In genomic region chr3:49453621-49454315, GRCh38 we compare ENCODE assay signal across 23 cellular contexts.
"Had no signal": no experiment of that assay in that cellular context is flagged by ENCODE, and none has a peak within 500 bp of the region (broad histone marks: within the 10 kb centered on the region; RNA-seq: fewer than 3 reads in every experiment).

No MANE protein-coding gene starts in this region.

- H3K4me3 ChIP-seq: adrenal gland, PC-9 had no signal

- H3K27me3 Mint-ChIP-seq: activated CD4-positive, alpha-beta T cell treated with anti-CD3 and anti-CD28 coated beads, Interleukin-2, amount 10 ng/mL, durations not matched to agents 24 days and 14 days; activated CD8-positive, alpha-beta T cell treated with anti-CD3 and anti-CD28 coated beads for 36 hours; activated T-cell treated with anti-CD3 and anti-CD28 coated beads, Interleukin-2, amount 50 U/mL, for 24 hours had no signal

- FAIRE-seq: bronchial epithelial cell, RCC 7860 had no signal

- H3K9me3 ChIP-seq: adrenal gland had no signal

- H3K36me3 Mint-ChIP-seq: activated naive CD4-positive, alpha-beta T cell treated with anti-CD3 and anti-CD28 coated beads, Interleukin-2, amount 50 U/mL, for 72 hours; brain had no signal

- H3K4me2 ChIP-seq: PC-9 had no signal

- H3K27me3 ChIP-seq: adrenal gland had no signal

- H3K36me3 ChIP-seq: adrenal gland had no signal

- H3K4me3 Mint-ChIP-seq: activated CD4-positive, alpha-beta T cell treated with anti-CD3 and anti-CD28 coated beads, Interleukin-2, amount 10 ng/mL, durations not matched to agents 24 days and 14 days; activated CD8-positive, alpha-beta T cell treated with anti-CD3 and anti-CD28 coated beads for 36 hours; activated naive CD4-positive, alpha-beta T cell treated with anti-CD3 and anti-CD28 coated beads for 36 hours; activated T-cell treated with anti-CD3 and anti-CD28 coated beads, Interleukin-2, amount 50 U/mL, for 24 hours had no signal

- H3K9me3 Mint-ChIP-seq: activated CD4-positive, alpha-beta T cell treated with anti-CD3 and anti-CD28 coated beads, Interleukin-2, amount 10 ng/mL, durations not matched to agents 24 days and 14 days; activated CD8-positive, alpha-beta T cell treated with anti-CD3 and anti-CD28 coated beads for 36 hours; activated naive CD4-positive, alpha-beta T cell treated with anti-CD3 and anti-CD28 coated beads for 36 hours; activated naive CD4-positive, alpha-beta T cell treated with anti-CD3 and anti-CD28 coated beads, Interleukin-2, amount 50 U/mL, for 72 hours; activated T-cell treated with anti-CD3 and anti-CD28 coated beads, Interleukin-2, amount 50 U/mL, for 24 hours had no signal

- DNase-seq: activated CD4-positive, alpha-beta T cell treated with anti-CD3 and anti-CD28 coated beads, Interleukin-2, amount 10 ng/mL, durations not matched to agents 24 days and 14 days; activated CD4-positive, alpha-beta T cell treated with anti-CD3 and anti-CD28 coated beads, Interleukin-2, amount 50 U/mL, for 4 hours; activated gamma-delta T cell treated with Interleukin-2 at 50 U/mL for 16 hours; activated T-cell treated with anti-CD3 and anti-CD28 coated beads, Interleukin-2, amount 50 U/mL, for 24 hours; caudate nucleus; NCI-H1417 treated with DMSO at 0.1 percent for 48 hours; NCI-H187 treated with DMSO at 0.1 percent for 48 hours; NCI-H2081; NCI-H2171 treated with DMSO at 0.1 percent for 48 hours; NCI-H2227 treated with DMSO at 0.1 percent for 48 hours; NCI-H446; NCI-H510A treated with DMSO at 0.1 percent for 48 hours; NCI-H526 treated with DMSO at 0.1 percent for 48 hours; NCI-H774; T1000 had no signal

- H3K27ac Mint-ChIP-seq: activated CD4-positive, alpha-beta T cell treated with anti-CD3 and anti-CD28 coated beads, Interleukin-2, amount 10 ng/mL, durations not matched to agents 24 days and 14 days; activated CD8-positive, alpha-beta T cell treated with anti-CD3 and anti-CD28 coated beads for 36 hours; activated naive CD4-positive, alpha-beta T cell treated with anti-CD3 and anti-CD28 coated beads for 36 hours; activated naive CD4-positive, alpha-beta T cell treated with anti-CD3 and anti-CD28 coated beads, Interleukin-2, amount 50 U/mL, for 72 hours; activated T-cell treated with anti-CD3 and anti-CD28 coated beads, Interleukin-2, amount 50 U/mL, for 24 hours had no signal

- H2AFZ ChIP-seq: PC-9 had no signal

- H3K27ac ChIP-seq: adrenal gland, PC-9 had no signal
